In genomic region chr10:43969506-43969905, GRCh38 we compare ENCODE assay signal across 30 cellular contexts.
"Had no signal": no experiment of that assay in that cellular context is flagged by ENCODE, and none has a peak within 500 bp of the region (broad histone marks: within the 10 kb centered on the region; RNA-seq: fewer than 3 reads in every experiment).

No MANE protein-coding gene starts in this region.

- H3K9me3 Mint-ChIP-seq: activated B cell treated with CpG ODN at 0.5 μM for 24 hours; activated CD8-positive, alpha-beta T cell treated with anti-CD3 and anti-CD28 coated beads for 36 hours; activated naive CD4-positive, alpha-beta T cell treated with anti-CD3 and anti-CD28 coated beads, Interleukin-2, amount 10 ng/mL, durations not matched to agents 7 days and 5 days; activated naive CD8-positive, alpha-beta T cell treated with anti-CD3 and anti-CD28 coated beads, Interleukin-2, amount 50 U/mL, for 24 hours; activated T-cell treated with anti-CD3 and anti-CD28 coated beads, Interleukin-2, amount 50 U/mL, for 4 hours; T-cell had no signal

- H3K27ac ChIP-seq: Peyer's patch, RWPE1, VCaP had no signal

- H3K4me3 Mint-ChIP-seq: activated B cell treated with CpG ODN at 0.5 μM for 24 hours; activated CD8-positive, alpha-beta T cell treated with anti-CD3 and anti-CD28 coated beads for 36 hours; activated naive CD4-positive, alpha-beta T cell treated with anti-CD3 and anti-CD28 coated beads, Interleukin-2, amount 10 ng/mL, durations not matched to agents 7 days and 5 days; activated naive CD8-positive, alpha-beta T cell; activated naive CD8-positive, alpha-beta T cell treated with anti-CD3 and anti-CD28 coated beads, Interleukin-2, amount 50 U/mL, for 24 hours; activated T-cell treated with anti-CD3 and anti-CD28 coated beads, Interleukin-2, amount 50 U/mL, for 4 hours; brain; IgD-negative memory B cell; T-cell; T-helper 17 cell had no signal

- H3K36me3 Mint-ChIP-seq: activated naive CD4-positive, alpha-beta T cell treated with anti-CD3 and anti-CD28 coated beads, Interleukin-2, amount 10 ng/mL, durations not matched to agents 7 days and 5 days; activated naive CD8-positive, alpha-beta T cell; brain; IgD-negative memory B cell; T-cell had no signal

- H3K4me1 Mint-ChIP-seq: brain had no signal

- H3K4me3 ChIP-seq: Peyer's patch had no signal

- H3K27me3 ChIP-seq: Peyer's patch had no signal

- H3K27ac Mint-ChIP-seq: activated B cell treated with CpG ODN at 0.5 μM for 24 hours; activated CD8-positive, alpha-beta T cell treated with anti-CD3 and anti-CD28 coated beads for 36 hours; activated naive CD4-positive, alpha-beta T cell treated with anti-CD3 and anti-CD28 coated beads, Interleukin-2, amount 10 ng/mL, durations not matched to agents 7 days and 5 days; activated naive CD8-positive, alpha-beta T cell; activated naive CD8-positive, alpha-beta T cell treated with anti-CD3 and anti-CD28 coated beads, Interleukin-2, amount 50 U/mL, for 24 hours; brain; IgD-negative memory B cell; T-cell; T-helper 17 cell had no signal

- H3K9me3 ChIP-seq: Peyer's patch had no signal

- DNase-seq: activated B cell treated with CpG ODN at 0.5 μM for 24 hours; activated CD4-positive, alpha-beta T cell treated with anti-CD3 and anti-CD28 coated beads for 4 hours; activated CD4-positive, alpha-beta T cell treated with anti-CD3 and anti-CD28 coated beads, Interleukin-2, amount 50 U/mL, for 4 hours; activated CD4-positive, CD25-positive, alpha-beta regulatory T cell treated with anti-CD3 and anti-CD28 coated beads, Interleukin-2, amount 50 U/mL, for 72 hours; activated CD8-positive, alpha-beta memory T cell treated with anti-CD3 and anti-CD28 coated beads, Interleukin-2, amount 50 U/mL, for 4 hours; activated CD8-positive, alpha-beta T cell treated with anti-CD3 and anti-CD28 coated beads for 36 hours; activated effector memory CD4-positive, alpha-beta T cell treated with Interleukin-2 at 50 U/mL for 16 hours; activated naive CD4-positive, alpha-beta T cell treated with anti-CD3 and anti-CD28 coated beads, Interleukin-2, amount 10 ng/mL, durations not matched to agents 7 days and 5 days; activated naive CD8-positive, alpha-beta T cell treated with anti-CD3 and anti-CD28 coated beads, Interleukin-2, amount 50 U/mL, for 24 hours; activated T-cell treated with anti-CD3 and anti-CD28 coated beads for 4 hours; activated T-cell treated with anti-CD3 and anti-CD28 coated beads, Interleukin-2, amount 50 U/mL, for 4 hours; anterior cingulate cortex; Karpas-422; KBM-7; NCI-H1092; NCI-H1436 treated with DMSO at 0.1 percent for 48 hours; NCI-H1694 treated with DMSO at 0.1 percent for 48 hours; NCI-H2029; NCI-H345; NCI-H524 treated with DMSO at 0.1 percent for 48 hours; PC-3; Peyer's patch; SIG-M5; T-cell; T-helper 17 cell had no signal

- H3K36me3 ChIP-seq: Peyer's patch had no signal
